In the genomic region with DNA sequence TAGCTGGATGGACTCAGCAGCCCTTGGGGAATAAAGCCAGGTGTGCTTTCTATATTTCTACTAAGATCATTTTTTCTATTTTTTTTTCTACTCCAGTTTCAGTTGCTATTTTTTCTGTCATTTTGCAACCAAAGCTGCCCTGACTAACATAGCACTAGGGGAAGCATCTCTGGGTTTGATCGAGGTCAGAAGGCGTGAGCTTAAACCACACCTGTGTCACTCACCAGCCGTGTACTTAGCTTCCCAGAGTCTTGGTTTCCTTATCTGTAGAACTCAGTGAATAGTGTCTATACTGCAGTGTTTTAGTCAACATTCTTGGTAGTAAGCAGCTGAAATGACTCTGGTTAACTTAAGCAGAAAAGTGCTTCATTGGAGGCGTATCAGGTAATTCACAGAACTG, we compare ENCODE assay signal across 18 cellular contexts.
DNase-seq lines count a peak whose midpoint lies in the region; ATAC-seq and TF ChIP-seq lines count a peak whose summit lies in the region.
"Had no signal": no experiment of that assay in that cellular context is flagged by ENCODE, and none has a peak within 500 bp of the region (broad histone marks: within the 10 kb centered on the region; RNA-seq: fewer than 3 reads in every experiment).

No MANE protein-coding gene starts in this region.

- H3K4me3 Mint-ChIP-seq in stimulated activated naive CD8-positive, alpha-beta T cell treated with anti-CD3 and anti-CD28 coated beads, Interleukin-15, amount 100 ng/mL, for 72 hours = no peak overlapping the region
- H3K4me3 Mint-ChIP-seq: CD4-positive, alpha-beta T cell; naive thymus-derived CD8-positive, alpha-beta T cell had no signal

- H3K27ac Mint-ChIP-seq in stimulated activated naive CD8-positive, alpha-beta T cell treated with anti-CD3 and anti-CD28 coated beads, Interleukin-15, amount 100 ng/mL, for 72 hours = no peak overlapping the region
- H3K27ac Mint-ChIP-seq: CD4-positive, alpha-beta T cell; naive thymus-derived CD8-positive, alpha-beta T cell; progenitor cell of endocrine pancreas had no signal

- H3K27ac ChIP-seq in KMS-11 = peak overlapping the region; percentile 52; the same call in 1 of the 2 replicates
- no peak overlapping the region for H3K27ac ChIP-seq in SK-N-SH (ENCODE audit: low read depth in 2 of 2, low read length in 1 of 2)

- POLR2A ChIA-PET in SK-N-SH (lab: Yijun Ruan, JAX) = interaction anchor here (0.9 kb wide), 1 partner anchor 511 kb away, joined by 3 read pairs; no protein-coding TSS in a partner anchor

- H3K36me3 ChIP-seq in KMS-11 (ENCODE audit: insufficient read depth) (no peaks in the 10 kb centered on the region), SK-N-SH (replicated peaks in 1 of 2; ENCODE audit: control insufficient read depth in 1 of 2, insufficient read depth in 2 of 2, low read length in 1 of 2) (no peaks in the 10 kb centered on the region)
- H3K36me3 ChIP-seq: spleen had no signal

- TF ChIP-seq CTCF in GM12865 (IDR thresholded peaks at IDR 0.05; ENCODE audit: insufficient read depth, low read depth, low read length, missing control alignments) (no peak), KMS-11 (conservative IDR thresholded peaks at IDR 0.05; ENCODE audit: low read depth, low read length) (no peak), SK-N-SH (IDR thresholded peaks at IDR 0.05) (no peak)

- no peaks in the 10 kb centered on the region for H3K9me2 ChIP-seq in SK-N-SH

- CTCF ChIA-PET in SK-N-SH (lab: Yijun Ruan, JAX) = interaction anchor here (0.7 to 1.1 kb wide), 2 partner anchors 71 to 87 kb away, joined by 3 read pairs; no protein-coding TSS in a partner anchor

- H3K4me3 ChIP-seq in GM12865 (ENCODE audit: low read depth, low read length) (no peak overlapping the region), KMS-11 (IDR thresholded peaks at IDR 0.05; ENCODE audit: insufficient read depth, low read depth, low read length) (no peak overlapping the region), SK-N-SH (ENCODE audit: low read depth in 2 of 2, low read length in 1 of 2) (no peak overlapping the region)
- H3K4me3 ChIP-seq: spleen had no signal

- TF ChIP-seq RAD21 in SK-N-SH (IDR thresholded peaks at IDR 0.05; ENCODE audit: low read length) = no peak

- no peaks in the 10 kb centered on the region for H3K4me1 Mint-ChIP-seq in stimulated activated naive CD8-positive, alpha-beta T cell treated with anti-CD3 and anti-CD28 coated beads, Interleukin-15, amount 100 ng/mL, for 72 hours
- H3K4me1 Mint-ChIP-seq: naive thymus-derived CD8-positive, alpha-beta T cell had no signal

- WGBS in SK-N-SH (ENCODE audit: low lambda C conversion rate) = 7% methylated on average over 4 of the region's 4 CpGs

- H2AFZ ChIP-seq in KMS-11 (ENCODE audit: low read depth) (peak overlapping the region; percentile 55; the same call in 1 of the 2 replicates), SK-N-SH (ENCODE audit: low read depth) (no peak overlapping the region)

- no peaks in the 10 kb centered on the region for H3K79me2 ChIP-seq in KMS-11 (ENCODE audit: insufficient read depth, low read depth)
- no peaks in the 10 kb centered on the region for H3K79me2 ChIP-seq in SK-N-SH (ENCODE audit: insufficient read depth)

- peak overlapping the region; percentile 80 for H3K4me2 ChIP-seq in KMS-11
- no peak overlapping the region for H3K4me2 ChIP-seq in SK-N-SH

- DNase-seq in GM12865 (ENCODE audit: low read depth) = peak; percentile 32
- DNase-seq in SK-N-SH = no peak
- no peak for DNase-seq in stimulated activated naive CD8-positive, alpha-beta T cell treated with anti-CD3 and anti-CD28 coated beads, Interleukin-15, amount 100 ng/mL, for 72 hours
- no peak for DNase-seq in occipital lobe (lab: John Stamatoyannopoulos, UW)
- DNase-seq: activated CD8-positive, alpha-beta memory T cell treated with anti-CD3 and anti-CD28 coated beads, Interleukin-2, amount 50 U/mL, for 4 hours; activated naive CD4-positive, alpha-beta T cell treated with Interleukin-2 at 50 U/mL for 16 hours; CD4-positive, alpha-beta T cell; naive thymus-derived CD8-positive, alpha-beta T cell; NCI-H1048; spleen; stimulated activated naive CD8-positive, alpha-beta T cell treated with anti-CD3 and anti-CD28 coated beads, Interleukin-15, Interleukin-2, amounts not matched to agents 100 U/mL and 50 U/mL, for 24 hours had no signal

- no peak overlapping the region for H3K9ac ChIP-seq in KMS-11
- H3K9ac ChIP-seq in SK-N-SH = no peak overlapping the region

- ATAC-seq in GM19463 (IDR thresholded peaks at IDR 0.05; ENCODE audit: unreplicated experiment) = peak; percentile 45
- peak; percentile 60 for ATAC-seq in HG02884 (IDR thresholded peaks at IDR 0.05; ENCODE audit: unreplicated experiment)
- no peak for ATAC-seq in stimulated activated naive CD8-positive, alpha-beta T cell treated with anti-CD3 and anti-CD28 coated beads, Interleukin-15, amount 100 ng/mL, for 72 hours
- ATAC-seq in HG03196 (IDR thresholded peaks at IDR 0.05; ENCODE audit: unreplicated experiment) = no peak
- ATAC-seq: activated CD4-positive, CD25-positive, alpha-beta regulatory T cell treated with anti-CD3 and anti-CD28 coated beads, Interleukin-2, amount 50 U/mL, for 24 hours; HepG2; naive thymus-derived CD8-positive, alpha-beta T cell; stimulated activated naive CD8-positive, alpha-beta T cell treated with anti-CD3 and anti-CD28 coated beads, Interleukin-15, Interleukin-2, amounts not matched to agents 100 U/mL and 50 U/mL, for 24 hours had no signal

- H3K4me1 ChIP-seq in KMS-11 (ENCODE audit: low read depth, poor library complexity, severe bottlenecking) (peaks cover 50% of the 10 kb centered on the region), SK-N-SH (ENCODE audit: control insufficient read depth in 1 of 2, insufficient read depth in 2 of 2, low read depth in 1 of 2, low read length in 1 of 2) (no peaks in the 10 kb centered on the region)

- H3K27me3 ChIP-seq in KMS-11 (ENCODE audit: insufficient read depth, low read depth) (no peaks in the 10 kb centered on the region), SK-N-SH (ENCODE audit: insufficient read depth) (no peaks in the 10 kb centered on the region)
- H3K27me3 ChIP-seq: spleen had no signal

- H4K20me1 ChIP-seq in KMS-11 (ENCODE audit: insufficient read depth) = no peaks in the 10 kb centered on the region
- H4K20me1 ChIP-seq in SK-N-SH (ENCODE audit: insufficient read depth) = no peaks in the 10 kb centered on the region

- no peaks in the 10 kb centered on the region for H3K27me3 Mint-ChIP-seq in stimulated activated naive CD8-positive, alpha-beta T cell treated with anti-CD3 and anti-CD28 coated beads, Interleukin-15, amount 100 ng/mL, for 72 hours
- H3K27me3 Mint-ChIP-seq: CD4-positive, alpha-beta T cell; progenitor cell of endocrine pancreas had no signal

- H3F3A ChIP-seq in SK-N-SH (replicated peaks; ENCODE audit: insufficient read depth) = no peaks in the 10 kb centered on the region

- H3K9me3 Mint-ChIP-seq in stimulated activated naive CD8-positive, alpha-beta T cell treated with anti-CD3 and anti-CD28 coated beads, Interleukin-15, amount 100 ng/mL, for 72 hours = peaks cover 0 to 4% of the 10 kb centered on the region in 2 donors
- H3K9me3 Mint-ChIP-seq: CD4-positive, alpha-beta T cell had no signal

- no peak for TF ChIP-seq EP300 in SK-N-SH (IDR thresholded peaks at IDR 0.05; ENCODE audit: borderline replicate concordance in 1 of 2, low read depth in 1 of 2, low read length in 1 of 2)

- no peaks in the 10 kb centered on the region for H3K9me3 ChIP-seq in SK-N-SH
- H3K9me3 ChIP-seq: spleen had no signal

TF ChIP-seq in SK-N-SH, 30 proteins besides CTCF, POLR2A, EP300 and RAD21:
- TF ChIP-seq RFX5 (IDR thresholded peaks at IDR 0.05; ENCODE audit: low read length) (no peak), FOSL2 (IDR thresholded peaks at IDR 0.05; ENCODE audit: borderline replicate concordance, low read depth) (no peak), NFIC (IDR thresholded peaks at IDR 0.05; ENCODE audit: borderline replicate concordance) (no peak), ELF1 (IDR thresholded peaks at IDR 0.05) (no peak), NRF1 (IDR thresholded peaks at IDR 0.05; ENCODE audit: low read depth, low read length) (no peak), PBX3 (IDR thresholded peaks at IDR 0.05) (no peak), USF1 (IDR thresholded peaks at IDR 0.05; ENCODE audit: borderline replicate concordance, low read depth) (no peak), TAF1 (IDR thresholded peaks at IDR 0.05; ENCODE audit: borderline replicate concordance, low read depth, low read length) (no peak), GATA2 (CRISPR knock-in tag; IDR thresholded peaks at IDR 0.05) (no peak), SIN3A (IDR thresholded peaks at IDR 0.05; ENCODE audit: borderline replicate concordance, low read depth, low read length) (no peak), RXRA (IDR thresholded peaks at IDR 0.05; ENCODE audit: borderline replicate concordance, low read depth) (no peak)

Comparison
In these comparisons a context has a peak if more than half of its experiments do, and no peak if none do; other contexts are left out.
1. ATAC-seq: peak in GM19463 (single experiment) and HG02884 (single experiment); none in stimulated activated naive CD8-positive, alpha-beta T cell treated with anti-CD3 and anti-CD28 coated beads, Interleukin-15, amount 100 ng/mL, for 72 hours (single experiment) and HG03196 (single experiment).